ENCODE assay signal across 1 cellular context in genomic region chr9:33014665-33015014, GRCh38.
TF ChIP-seq lines count a peak whose summit lies in the region.

No MANE protein-coding gene starts in this region.

TF ChIP-seq in HepG2, 621 proteins besides CTCF, POLR2A, EP300 and RAD21 (continued from another document):
- TF ChIP-seq, protein P1, sequence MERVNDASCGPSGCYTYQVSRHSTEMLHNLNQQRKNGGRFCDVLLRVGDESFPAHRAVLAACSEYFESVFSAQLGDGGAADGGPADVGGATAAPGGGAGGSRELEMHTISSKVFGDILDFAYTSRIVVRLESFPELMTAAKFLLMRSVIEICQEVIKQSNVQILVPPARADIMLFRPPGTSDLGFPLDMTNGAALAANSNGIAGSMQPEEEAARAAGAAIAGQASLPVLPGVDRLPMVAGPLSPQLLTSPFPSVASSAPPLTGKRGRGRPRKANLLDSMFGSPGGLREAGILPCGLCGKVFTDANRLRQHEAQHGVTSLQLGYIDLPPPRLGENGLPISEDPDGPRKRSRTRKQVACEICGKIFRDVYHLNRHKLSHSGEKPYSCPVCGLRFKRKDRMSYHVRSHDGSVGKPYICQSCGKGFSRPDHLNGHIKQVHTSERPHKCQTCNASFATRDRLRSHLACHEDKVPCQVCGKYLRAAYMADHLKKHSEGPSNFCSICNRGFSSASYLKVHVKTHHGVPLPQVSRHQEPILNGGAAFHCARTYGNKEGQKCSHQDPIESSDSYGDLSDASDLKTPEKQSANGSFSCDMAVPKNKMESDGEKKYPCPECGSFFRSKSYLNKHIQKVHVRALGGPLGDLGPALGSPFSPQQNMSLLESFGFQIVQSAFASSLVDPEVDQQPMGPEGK (CRISPR knock-in tag; IDR thresholded peaks at IDR 0.05): no peak
- no peak for TF ChIP-seq ZNF333 (CRISPR knock-in tag; IDR thresholded peaks at IDR 0.05; ENCODE audit: borderline replicate concordance)
- TF ChIP-seq ZNF263 (CRISPR knock-in tag; IDR thresholded peaks at IDR 0.05): peak; percentile 50
- no peak for TF ChIP-seq SOX13 (IDR thresholded peaks at IDR 0.05)
- TF ChIP-seq SOX13 (CRISPR knock-in tag; conservative IDR thresholded peaks at IDR 0.05 in 1 of 2, IDR thresholded peaks at IDR 0.05 in 1 of 2): peak in 1 of 2 experiments; percentile 32; a peak in 1 of 4 replicates
- TF ChIP-seq KLF9 (CRISPR knock-in tag; IDR thresholded peaks at IDR 0.05; ENCODE audit: low read depth): no peak
- TF ChIP-seq ZNF451 (CRISPR knock-in tag; IDR thresholded peaks at IDR 0.05): no peak
- TF ChIP-seq MATR3 (CRISPR knock-in tag; IDR thresholded peaks at IDR 0.05): no peak
- TF ChIP-seq ZNF496 (CRISPR knock-in tag; IDR thresholded peaks at IDR 0.05; ENCODE audit: insufficient replicate concordance): no peak
- no peak for TF ChIP-seq SKI (IDR thresholded peaks at IDR 0.05; ENCODE audit: partially characterized antibody)
- TF ChIP-seq, protein P2, sequence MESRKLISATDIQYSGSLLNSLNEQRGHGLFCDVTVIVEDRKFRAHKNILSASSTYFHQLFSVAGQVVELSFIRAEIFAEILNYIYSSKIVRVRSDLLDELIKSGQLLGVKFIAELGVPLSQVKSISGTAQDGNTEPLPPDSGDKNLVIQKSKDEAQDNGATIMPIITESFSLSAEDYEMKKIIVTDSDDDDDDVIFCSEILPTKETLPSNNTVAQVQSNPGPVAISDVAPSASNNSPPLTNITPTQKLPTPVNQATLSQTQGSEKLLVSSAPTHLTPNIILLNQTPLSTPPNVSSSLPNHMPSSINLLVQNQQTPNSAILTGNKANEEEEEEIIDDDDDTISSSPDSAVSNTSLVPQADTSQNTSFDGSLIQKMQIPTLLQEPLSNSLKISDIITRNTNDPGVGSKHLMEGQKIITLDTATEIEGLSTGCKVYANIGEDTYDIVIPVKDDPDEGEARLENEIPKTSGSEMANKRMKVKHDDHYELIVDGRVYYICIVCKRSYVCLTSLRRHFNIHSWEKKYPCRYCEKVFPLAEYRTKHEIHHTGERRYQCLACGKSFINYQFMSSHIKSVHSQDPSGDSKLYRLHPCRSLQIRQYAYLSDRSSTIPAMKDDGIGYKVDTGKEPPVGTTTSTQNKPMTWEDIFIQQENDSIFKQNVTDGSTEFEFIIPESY (CRISPR knock-in tag; IDR thresholded peaks at IDR 0.05): no peak
- TF ChIP-seq ZNF3 (CRISPR knock-in tag; IDR thresholded peaks at IDR 0.05): no peak
- 0 out of 2 replicates have a peak, but pooled peaks have one; percentile 28 for TF ChIP-seq RARA (CRISPR knock-in tag; IDR thresholded peaks at IDR 0.05)
- TF ChIP-seq MZF1 (CRISPR knock-in tag; IDR thresholded peaks at IDR 0.05; ENCODE audit: borderline replicate concordance): no peak
- no peak for TF ChIP-seq ZNF292 (CRISPR knock-in tag; IDR thresholded peaks at IDR 0.05; ENCODE audit: borderline replicate concordance, low read depth)
- no peak for TF ChIP-seq ZNF614 (CRISPR knock-in tag; IDR thresholded peaks at IDR 0.05; ENCODE audit: borderline replicate concordance)
